In genomic region chr12:104058796-104059195, GRCh38 we compare ENCODE assay signal across 1 cellular context.
TF ChIP-seq lines count a peak whose summit lies in the region.

No MANE protein-coding gene starts in this region.

TF ChIP-seq in HepG2, 621 proteins besides CTCF, POLR2A, EP300 and RAD21:
- TF ChIP-seq, protein P1, sequence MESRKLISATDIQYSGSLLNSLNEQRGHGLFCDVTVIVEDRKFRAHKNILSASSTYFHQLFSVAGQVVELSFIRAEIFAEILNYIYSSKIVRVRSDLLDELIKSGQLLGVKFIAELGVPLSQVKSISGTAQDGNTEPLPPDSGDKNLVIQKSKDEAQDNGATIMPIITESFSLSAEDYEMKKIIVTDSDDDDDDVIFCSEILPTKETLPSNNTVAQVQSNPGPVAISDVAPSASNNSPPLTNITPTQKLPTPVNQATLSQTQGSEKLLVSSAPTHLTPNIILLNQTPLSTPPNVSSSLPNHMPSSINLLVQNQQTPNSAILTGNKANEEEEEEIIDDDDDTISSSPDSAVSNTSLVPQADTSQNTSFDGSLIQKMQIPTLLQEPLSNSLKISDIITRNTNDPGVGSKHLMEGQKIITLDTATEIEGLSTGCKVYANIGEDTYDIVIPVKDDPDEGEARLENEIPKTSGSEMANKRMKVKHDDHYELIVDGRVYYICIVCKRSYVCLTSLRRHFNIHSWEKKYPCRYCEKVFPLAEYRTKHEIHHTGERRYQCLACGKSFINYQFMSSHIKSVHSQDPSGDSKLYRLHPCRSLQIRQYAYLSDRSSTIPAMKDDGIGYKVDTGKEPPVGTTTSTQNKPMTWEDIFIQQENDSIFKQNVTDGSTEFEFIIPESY (CRISPR knock-in tag; IDR thresholded peaks at IDR 0.05): peak; percentile 21; the same call in 1 of the 2 replicates
- TF ChIP-seq FOSL2 (CRISPR knock-in tag; IDR thresholded peaks at IDR 0.05) (peak; percentile 38), ZFP36L2 (CRISPR knock-in tag; IDR thresholded peaks at IDR 0.05) (no peak)
TF ChIP-seq in HepG2: peak in this region for 2.
